Comparison of ENCODE assay signal across 1 cellular context in the genomic region with DNA sequence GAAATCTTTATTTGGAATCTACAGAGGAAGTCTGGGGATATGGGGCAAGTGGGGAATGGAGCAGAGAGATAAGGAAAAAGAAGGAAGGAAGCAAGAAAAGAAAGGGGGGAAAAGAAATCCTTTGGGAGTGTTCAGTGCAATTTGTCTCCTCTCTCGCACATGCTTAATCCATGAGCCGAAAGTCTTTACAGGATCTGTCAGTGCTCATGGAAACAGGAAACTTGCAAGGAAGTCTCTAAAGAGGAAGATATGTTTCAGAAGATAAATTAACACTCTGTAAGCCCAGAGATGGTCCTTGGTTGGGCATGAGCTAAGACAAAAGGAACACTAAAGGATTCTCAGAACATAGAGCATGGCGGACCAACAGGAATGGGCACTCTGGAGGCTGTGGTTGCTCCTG.
TF ChIP-seq lines count a peak whose summit lies in the region.

No MANE protein-coding gene starts in this region.

TF ChIP-seq in endothelial cell of umbilical vein, 7 proteins besides CTCF, POLR2A, EP300 and RAD21:
- no peak for TF ChIP-seq EZH2 (IDR thresholded peaks at IDR 0.05; ENCODE audit: borderline replicate concordance, low read depth, low read length, severe bottlenecking)
- TF ChIP-seq JUN (IDR thresholded peaks at IDR 0.05; ENCODE audit: borderline replicate concordance, insufficient read depth, insufficient read length, low read depth), result no peak
- TF ChIP-seq GATA2 (IDR thresholded peaks at IDR 0.05; ENCODE audit: insufficient read depth, insufficient read length, low read depth, low read length), result no peak
- no peak for TF ChIP-seq POLR2AphosphoS5 (IDR thresholded peaks at IDR 0.05; ENCODE audit: insufficient read depth, low read depth, low read length)
- no peak for TF ChIP-seq FOS (IDR thresholded peaks at IDR 0.05; ENCODE audit: borderline replicate concordance, insufficient read depth, low read length)
- no peak for TF ChIP-seq MYC (IDR thresholded peaks at IDR 0.05; ENCODE audit: low read depth, low read length)
- TF ChIP-seq, protein P1, sequence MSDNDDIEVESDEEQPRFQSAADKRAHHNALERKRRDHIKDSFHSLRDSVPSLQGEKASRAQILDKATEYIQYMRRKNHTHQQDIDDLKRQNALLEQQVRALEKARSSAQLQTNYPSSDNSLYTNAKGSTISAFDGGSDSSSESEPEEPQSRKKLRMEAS (IDR thresholded peaks at IDR 0.05; ENCODE audit: insufficient read depth, insufficient read length), result no peak
